In genomic region chr11:114762437-114762836, GRCh38 we compare ENCODE assay signal across 9 cellular contexts.
DNase-seq lines count a peak whose midpoint lies in the region; ATAC-seq and TF ChIP-seq lines count a peak whose summit lies in the region.
"Had no signal": no experiment of that assay in that cellular context is flagged by ENCODE, and none has a peak within 500 bp of the region (broad histone marks: within the 10 kb centered on the region; RNA-seq: fewer than 3 reads in every experiment).

No MANE protein-coding gene starts in this region.

- H3K27me3 ChIP-seq in liver (ENCODE audit: control insufficient read depth in 4 of 4, insufficient read depth in 4 of 4, low read length in 3 of 4) (no peaks in the 10 kb centered on the region), upper lobe of left lung (no peaks in the 10 kb centered on the region)

- H3K9me3 ChIP-seq in OCI-LY7 (ENCODE audit: low read length) (no peaks in the 10 kb centered on the region), liver (ENCODE audit: control insufficient read depth in 4 of 4, low read length in 3 of 4) (peaks cover 0 to 2% (median 0%) of the 10 kb centered on the region in 4 donors), upper lobe of left lung (no peaks in the 10 kb centered on the region)

- H3K4me1 ChIP-seq in OCI-LY7 (ENCODE audit: insufficient read depth, low read length, poor library complexity, severe bottlenecking) (no peaks in the 10 kb centered on the region), liver (ENCODE audit: control insufficient read depth in 4 of 4, insufficient read depth in 4 of 4, low read length in 3 of 4) (no peaks in the 10 kb centered on the region), upper lobe of left lung (no peaks in the 10 kb centered on the region)

- H3K9me2 ChIP-seq in OCI-LY7 (ENCODE audit: insufficient read depth, low read length): no peaks in the 10 kb centered on the region

- TF ChIP-seq CTCF in GM12872 (IDR thresholded peaks at IDR 0.05; ENCODE audit: insufficient read depth, low read depth, low read length) (peak; percentile 53), OCI-LY7 (conservative IDR thresholded peaks at IDR 0.05; ENCODE audit: low read length) (peak; percentile 37), coronary artery (IDR thresholded peaks at IDR 0.05) (peak; percentile 44), liver (IDR thresholded peaks at IDR 0.05; ENCODE audit: low read depth, low read length, missing input control) (peak; percentile 63), upper lobe of left lung (IDR thresholded peaks at IDR 0.05) (peak in 5 of 6 experiments; percentile 35 to 64 (median 52))

- ATAC-seq in upper lobe of left lung (ENCODE audit: low FRiP score in 2 of 2): peak; percentile 65 to 95

- no peak for TF ChIP-seq EP300 in upper lobe of left lung (IDR thresholded peaks at IDR 0.05)

- intact Hi-C loops in OCI-LY7 (cut with micrococcal nuclease; ENCODE audit: unreplicated experiment): no loop called here

- H2AFZ ChIP-seq in OCI-LY7 (ENCODE audit: low read length): no peak overlapping the region

- 3% methylated on average over 4 of the region's 4 CpGs for WGBS in liver
- 3 to 6% methylated on average over 4 of the region's 4 CpGs for WGBS in upper lobe of left lung, 2 donors

- BruUV-seq in OCI-LY7 (replicated peaks; lab: Mats Ljungman, UMichigan): no TSS peak

- H3K79me2 ChIP-seq in OCI-LY7 (ENCODE audit: insufficient read depth, low read depth, low read length): no peaks in the 10 kb centered on the region

- H3K36me3 ChIP-seq in OCI-LY7 (ENCODE audit: insufficient read depth, low read length) (no peaks in the 10 kb centered on the region), liver (ENCODE audit: control insufficient read depth in 4 of 4, insufficient read depth in 3 of 4, low read depth in 1 of 4, low read length in 3 of 4) (no peaks in the 10 kb centered on the region), upper lobe of left lung (no peaks in the 10 kb centered on the region)

- H3K27ac ChIP-seq in OCI-LY7 (ENCODE audit: low read depth, low read length, poor library complexity, severe bottlenecking): no peak overlapping the region
- no peak overlapping the region for H3K27ac ChIP-seq in coronary artery
- H3K27ac ChIP-seq in liver (ENCODE audit: low read depth in 1 of 2, low read length in 2 of 2): no peak overlapping the region
- H3K27ac ChIP-seq in upper lobe of left lung: no peak overlapping the region

- peak; percentile 6 for DNase-seq in A172 (ENCODE audit: low spot score)
- DNase-seq in OCI-LY7 (ENCODE audit: low spot score): peak; percentile 5
- DNase-seq in coronary artery (ENCODE audit: low spot score): no peak
- DNase-seq in upper lobe of left lung: peak in 1 of 2 donors; percentile 45
- no peak for DNase-seq in NK-92 treated with Interleukin-12 subunit alpha and Interleukin-12 subunit beta, amount 100 ng/mL, for 24 hours (lab: John Stamatoyannopoulos, UW)
- DNase-seq in NCI-H187 treated with DMSO at 0.1 percent for 48 hours (lab: John Stamatoyannopoulos, UW): no peak
- DNase-seq: activated naive CD8-positive, alpha-beta T cell treated with anti-CD3 and anti-CD28 coated beads, Interleukin-2, amount 10 ng/mL, durations not matched to agents 7 days and 5 days had no signal

- no peak overlapping the region for H3K4me2 ChIP-seq in OCI-LY7 (ENCODE audit: low read length)

- TF ChIP-seq POLR2A in upper lobe of left lung (IDR thresholded peaks at IDR 0.05): no peak

- CTCF ChIA-PET in OCI-LY7 (lab: Charles Lee; ENCODE audit: unreplicated experiment): no interaction called here

- H3K9ac ChIP-seq in liver (ENCODE audit: low read depth in 1 of 2, low read length in 2 of 2): no peak overlapping the region

- H4K20me1 ChIP-seq in OCI-LY7 (ENCODE audit: insufficient read depth, low read length): no peaks in the 10 kb centered on the region

- POLR2A ChIA-PET in OCI-LY7 (lab: Charles Lee): no interaction called here

- TF ChIP-seq RAD21 in liver (IDR thresholded peaks at IDR 0.05): peak; percentile 81 to 84

- H3K4me3 ChIP-seq in OCI-LY7 (ENCODE audit: low read depth, low read length, poor library complexity, severe bottlenecking) (no peak overlapping the region), coronary artery (no peak overlapping the region), liver (ENCODE audit: low read depth in 1 of 3, low read length in 3 of 3) (no peak overlapping the region), upper lobe of left lung (no peak overlapping the region)

TF ChIP-seq in liver, 16 proteins besides CTCF, POLR2A, EP300 and RAD21:
- no peak for TF ChIP-seq SP1 (IDR thresholded peaks at IDR 0.05)
- TF ChIP-seq FOXA1 (IDR thresholded peaks at IDR 0.05): no peak
- TF ChIP-seq GABPA (IDR thresholded peaks at IDR 0.05 in 1 of 2, conservative IDR thresholded peaks at IDR 0.05 in 1 of 2): no peak
- no peak for TF ChIP-seq JUND (IDR thresholded peaks at IDR 0.05)
- TF ChIP-seq RXRA (IDR thresholded peaks at IDR 0.05): no peak
- TF ChIP-seq ZBTB33 (IDR thresholded peaks at IDR 0.05): no peak
- TF ChIP-seq REST (IDR thresholded peaks at IDR 0.05): no peak
- no peak for TF ChIP-seq HNF4A (conservative IDR thresholded peaks at IDR 0.05)
- TF ChIP-seq YY1 (IDR thresholded peaks at IDR 0.05): no peak
- TF ChIP-seq FOXA2 (IDR thresholded peaks at IDR 0.05): no peak
- no peak for TF ChIP-seq ATF3 (IDR thresholded peaks at IDR 0.05)
- no peak for TF ChIP-seq HNF4G (IDR thresholded peaks at IDR 0.05)
- no peak for TF ChIP-seq EGR1 (IDR thresholded peaks at IDR 0.05; ENCODE audit: low read depth in 2 of 2)

Comparison
In these comparisons a context has a peak if more than half of its experiments do, and no peak if none do; other contexts are left out.
1. DNase-seq: peak in A172 (single experiment) and OCI-LY7 (single experiment); none in coronary artery (single experiment), NK-92 treated with Interleukin-12 subunit alpha and Interleukin-12 subunit beta, amount 100 ng/mL, for 24 hours (single experiment) and NCI-H187 treated with DMSO at 0.1 percent for 48 hours (single experiment).
2. Peak in every context shown above with its lines, with median percentiles within 50 percentile points of each other: CTCF ChIP-seq.